Comparison of ENCODE assay signal across 15 cellular contexts in the genomic region with DNA sequence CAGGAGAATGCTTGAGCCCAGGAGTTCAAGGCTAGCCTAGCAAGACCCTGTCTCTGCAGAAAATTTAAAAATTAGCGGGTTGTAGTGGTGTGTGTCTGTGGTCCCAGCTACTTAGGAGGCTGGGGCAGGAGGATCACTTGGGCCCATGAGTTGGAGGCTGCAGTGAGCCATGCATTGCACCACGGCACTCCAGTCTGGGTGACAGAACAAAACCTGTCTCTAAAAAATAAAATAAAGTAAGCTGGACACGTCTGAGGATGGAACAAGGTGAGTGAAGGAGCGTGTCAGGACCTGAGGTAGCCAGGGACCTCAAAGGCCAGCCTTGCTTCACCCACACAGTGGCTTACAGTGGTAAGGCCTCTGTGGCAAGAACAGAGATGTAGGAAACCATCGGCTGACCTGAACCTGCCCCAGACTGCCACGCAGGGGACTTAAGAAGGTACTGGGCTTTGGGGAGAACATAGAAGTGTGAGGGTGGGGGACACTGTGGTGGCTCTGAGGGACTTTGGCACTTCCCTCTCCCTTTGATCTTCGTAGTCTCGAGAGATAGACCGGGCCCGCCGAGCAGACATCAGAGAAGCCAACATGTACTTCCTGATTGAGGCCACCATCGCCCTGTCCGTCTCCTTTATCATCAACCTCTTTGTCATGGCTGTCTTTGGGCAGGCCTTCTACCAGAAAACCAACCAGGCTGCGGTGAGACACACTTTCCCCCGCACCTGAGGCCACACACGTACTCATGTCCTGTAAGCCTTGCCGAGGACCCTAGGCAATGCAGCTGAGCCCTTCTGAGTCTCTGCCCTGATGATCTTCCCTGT. TPM values are rescaled to one million over a fixed set of nuclear protein-coding genes. Genes with fewer than 3 reads are reported as not detected.
"Had no signal": no experiment of that assay in that cellular context is flagged by ENCODE, and none has a peak within 500 bp of the region (broad histone marks: within the 10 kb centered on the region; RNA-seq: fewer than 3 reads in every experiment).

No MANE protein-coding gene starts in this region.

- H3K9me3 ChIP-seq: body of pancreas, spleen, thyroid gland had no signal

- H3K36me3 Mint-ChIP-seq: naive thymus-derived CD4-positive, alpha-beta T cell; stimulated activated naive B cell treated with anti-CD40 and anti-IgM and Interleukin-4, amounts not matched to agents 10 μg/mL and 1 μg/mL and 100 μg/mL, for 72 hours had no signal

- ATAC-seq: body of pancreas; naive thymus-derived CD4-positive, alpha-beta T cell; stimulated activated naive B cell treated with anti-CD40 and anti-IgM and Interleukin-4, amounts not matched to agents 10 μg/mL and 1 μg/mL and 100 μg/mL, for 72 hours had no signal

- H3K9me3 Mint-ChIP-seq: activated CD4-positive, alpha-beta T cell treated with anti-CD3 and anti-CD28 coated beads, Interleukin-2, amount 10 ng/mL, durations not matched to agents 24 days and 14 days; activated T-helper 1 cell treated with anti-CD3 and anti-CD28 coated beads, Interleukin-12 subunit alpha, Interleukin-12 subunit beta, Interleukin-2, Interleukin-4 antibody, amounts not matched to agents 30 ng/mL and 10 ng/mL and 1 ng/mL, durations not matched to agents 14 hours and 24 hours and 36 hours; naive thymus-derived CD4-positive, alpha-beta T cell; stimulated activated naive B cell treated with anti-CD40 and anti-IgM and Interleukin-4, amounts not matched to agents 10 μg/mL and 1 μg/mL and 100 μg/mL, for 72 hours; T-helper 2 cell treated with Interferon-gamma antibody and Interleukin-4, amounts not matched to agents 5 μg/mL and 100 μg/mL, for 36 hours had no signal

- H3K27ac Mint-ChIP-seq: activated CD4-positive, alpha-beta T cell treated with anti-CD3 and anti-CD28 coated beads, Interleukin-2, amount 10 ng/mL, durations not matched to agents 24 days and 14 days; activated T-helper 1 cell treated with anti-CD3 and anti-CD28 coated beads, Interleukin-12 subunit alpha, Interleukin-12 subunit beta, Interleukin-2, Interleukin-4 antibody, amounts not matched to agents 30 ng/mL and 10 ng/mL and 1 ng/mL, durations not matched to agents 14 hours and 24 hours and 36 hours; stimulated activated naive B cell treated with anti-CD40 and anti-IgM and Interleukin-4, amounts not matched to agents 10 μg/mL and 1 μg/mL and 100 μg/mL, for 72 hours; T-helper 2 cell treated with Interferon-gamma antibody and Interleukin-4, amounts not matched to agents 5 μg/mL and 100 μg/mL, for 36 hours had no signal

- H3K4me3 ChIP-seq: body of pancreas, dorsolateral prefrontal cortex, spleen, thyroid gland had no signal

- H3K36me3 ChIP-seq: thyroid gland had no signal

- H3K4me3 Mint-ChIP-seq: activated CD4-positive, alpha-beta T cell treated with anti-CD3 and anti-CD28 coated beads, Interleukin-2, amount 10 ng/mL, durations not matched to agents 24 days and 14 days; activated T-helper 1 cell treated with anti-CD3 and anti-CD28 coated beads, Interleukin-12 subunit alpha, Interleukin-12 subunit beta, Interleukin-2, Interleukin-4 antibody, amounts not matched to agents 30 ng/mL and 10 ng/mL and 1 ng/mL, durations not matched to agents 14 hours and 24 hours and 36 hours; naive thymus-derived CD4-positive, alpha-beta T cell; stimulated activated naive B cell treated with anti-CD40 and anti-IgM and Interleukin-4, amounts not matched to agents 10 μg/mL and 1 μg/mL and 100 μg/mL, for 72 hours; T-helper 2 cell treated with Interferon-gamma antibody and Interleukin-4, amounts not matched to agents 5 μg/mL and 100 μg/mL, for 36 hours had no signal

- H3K27ac ChIP-seq: body of pancreas, dorsolateral prefrontal cortex, thyroid gland had no signal

- H3K27me3 ChIP-seq: body of pancreas, dorsolateral prefrontal cortex, thyroid gland had no signal

- DNase-seq: activated CD4-positive, alpha-beta T cell treated with anti-CD3 and anti-CD28 coated beads, Interleukin-2, amount 10 ng/mL, durations not matched to agents 24 days and 14 days; body of pancreas; caudate nucleus; dorsolateral prefrontal cortex; mesendoderm; naive thymus-derived CD4-positive, alpha-beta T cell; spleen; stimulated activated CD4-positive, alpha-beta T cell treated with anti-CD3 and anti-CD28 coated beads, Interleukin-4, amount 100 ng/mL, for 4 hours; stimulated activated naive B cell treated with anti-CD40 and anti-IgM and Interleukin-4, amounts not matched to agents 10 μg/mL and 1 μg/mL and 100 μg/mL, for 72 hours; thyroid gland had no signal

RNA-seq across cellular contexts. Expression of gene VIL1, which starts 29.4 kb away (rescaled TPM):
- total RNA-seq: activated CD4-positive, alpha-beta T cell treated with anti-CD3 and anti-CD28 coated beads, Interleukin-2, amount 10 ng/mL, durations not matched to agents 24 days and 14 days; activated T-helper 1 cell treated with anti-CD3 and anti-CD28 coated beads, Interleukin-12 subunit alpha, Interleukin-12 subunit beta, Interleukin-2, Interleukin-4 antibody, amounts not matched to agents 30 ng/mL and 10 ng/mL and 1 ng/mL, durations not matched to agents 14 hours and 24 hours and 36 hours; subcutaneous adipose tissue; thyroid gland; urinary bladder had no signal

RNA-seq across cellular contexts. Expression of gene CATIP, which starts 32.9 kb away (rescaled TPM):
- total RNA-seq: activated CD4-positive, alpha-beta T cell treated with anti-CD3 and anti-CD28 coated beads, Interleukin-2, amount 10 ng/mL, durations not matched to agents 24 days and 14 days; activated T-helper 1 cell treated with anti-CD3 and anti-CD28 coated beads, Interleukin-12 subunit alpha, Interleukin-12 subunit beta, Interleukin-2, Interleukin-4 antibody, amounts not matched to agents 30 ng/mL and 10 ng/mL and 1 ng/mL, durations not matched to agents 14 hours and 24 hours and 36 hours; liver; subcutaneous adipose tissue; urinary bladder had no signal
- polyA plus RNA-seq: naive thymus-derived CD4-positive, alpha-beta T cell; urinary bladder had no signal
